In the genomic region with DNA sequence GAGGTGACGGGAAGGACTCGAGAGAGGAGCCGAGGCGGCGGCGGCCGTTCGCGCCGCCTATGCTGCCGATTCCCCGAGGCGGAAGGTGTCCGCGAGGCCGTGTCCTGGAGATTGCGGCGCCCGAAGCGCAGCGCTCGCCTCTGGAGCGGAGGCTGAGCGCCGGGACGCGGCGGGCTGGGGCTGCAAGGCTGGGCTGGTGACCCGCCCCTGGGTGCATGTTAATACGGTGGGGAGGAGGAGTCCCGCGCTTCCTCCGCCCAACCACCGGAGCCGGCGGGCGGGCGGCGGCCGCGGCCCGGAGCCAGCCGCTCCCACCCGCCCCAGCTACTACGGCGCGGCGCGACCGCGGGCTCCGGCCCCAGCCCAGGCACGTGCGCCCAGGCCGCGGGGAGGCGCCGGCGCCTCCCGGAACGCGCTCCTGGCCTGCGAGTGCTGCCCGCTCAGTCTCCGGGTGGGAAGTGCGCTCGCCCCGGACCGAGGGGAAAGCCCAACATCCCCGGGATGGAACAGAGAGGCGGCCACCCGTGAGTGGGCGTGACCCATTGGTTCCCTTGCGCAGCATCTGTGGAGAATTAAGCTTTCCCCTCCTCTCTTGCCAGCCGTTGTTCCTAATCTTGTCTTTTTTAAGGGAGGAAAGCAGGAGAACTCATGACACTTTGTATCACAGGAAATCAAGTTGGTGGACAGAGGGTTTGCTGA, we compare ENCODE assay signal across 9 cellular contexts. TPM values are rescaled to one million over a fixed set of nuclear protein-coding genes. Genes with fewer than 3 reads are reported as not detected.
A peak's percentile ranks its signal among the peaks of the same experiment; 100 is the strongest.
DNase-seq lines count a peak whose midpoint lies in the region; ATAC-seq and TF ChIP-seq lines count a peak whose summit lies in the region.
"Had no signal": no experiment of that assay in that cellular context is flagged by ENCODE, and none has a peak within 500 bp of the region (broad histone marks: within the 10 kb centered on the region; RNA-seq: fewer than 3 reads in every experiment).

A gene (minus strand): TSS at position 195 of the 699 bp plus-strand sequence.

- DNase-seq in GM10266 (ENCODE audit: extremely low spot score) (peak; percentile 52), H7 (peak; percentile 91), RWPE2 (ENCODE audit: low spot score) (peak; percentile 38), glutamatergic neuron (peak; percentile 81), posterior cingulate gyrus (peak; percentile 17 to 95 (median 62)), LoVo (ENCODE audit: low spot score) (no peak), SHP77 treated with DMSO at 0.1 percent for 48 hours (lab: John Stamatoyannopoulos, UW) (no peak), NOMO-1 treated with DMSO at 0.1 percent for 48 hours (lab: John Stamatoyannopoulos, UW; ENCODE audit: unreplicated experiment) (no peak)

- H3K27ac ChIP-seq in RWPE2 (ENCODE audit: poor library complexity, severe bottlenecking): no peak within 1 kb of the TSS

- peak; percentile 85 for ATAC-seq in RWPE2 (ENCODE audit: low read depth)
- ATAC-seq: K562 had no signal

- no peaks in the 10 kb centered on the region for H3K36me3 Mint-ChIP-seq in glutamatergic neuron (ENCODE audit: unreplicated experiment)

- peaks cover 13% of the 10 kb centered on the region for H3K27me3 ChIP-seq in H7 (ENCODE audit: control insufficient read depth, insufficient read depth, low read length)
- H3K27me3 ChIP-seq in RWPE2 (ENCODE audit: insufficient read depth, poor library complexity, severe bottlenecking): peaks cover 51% of the 10 kb centered on the region

- H3K4me3 ChIP-seq in H7 (ENCODE audit: insufficient read depth, low read depth, low read length) (peak within 1 kb of the TSS; percentile 89), RWPE2 (ENCODE audit: severe bottlenecking) (peak within 1 kb of the TSS; percentile 5)
- H3K4me3 ChIP-seq: K562 had no signal

- H3K4me3 Mint-ChIP-seq in glutamatergic neuron (ENCODE audit: unreplicated experiment): peak within 1 kb of the TSS; percentile 94

- H3K27ac Mint-ChIP-seq in glutamatergic neuron (ENCODE audit: unreplicated experiment): peak within 1 kb of the TSS; percentile 77

- H3K36me3 ChIP-seq in H7 (replicated peaks; ENCODE audit: control insufficient read depth, insufficient read depth, low read length) (no peaks in the 10 kb centered on the region), RWPE2 (ENCODE audit: low read depth) (no peaks in the 10 kb centered on the region)

- peaks cover 4% of the 10 kb centered on the region for H3K9me3 Mint-ChIP-seq in glutamatergic neuron (ENCODE audit: unreplicated experiment)

- H3K9me3 ChIP-seq in RWPE2 (ENCODE audit: severe bottlenecking): no peaks in the 10 kb centered on the region

- peaks cover 4% of the 10 kb centered on the region for H3K4me1 Mint-ChIP-seq in glutamatergic neuron (ENCODE audit: low read depth, unreplicated experiment)

- no peaks in the 10 kb centered on the region for H3K4me1 ChIP-seq in RWPE2 (ENCODE audit: insufficient read depth, poor library complexity, severe bottlenecking)

- intact Hi-C loops in posterior cingulate gyrus (cut with DNase I): no loop called here

- H3K27me3 Mint-ChIP-seq in glutamatergic neuron (ENCODE audit: unreplicated experiment): peaks cover 6% of the 10 kb centered on the region

- TF ChIP-seq CTCF in GM10266 (IDR thresholded peaks at IDR 0.05; ENCODE audit: control insufficient read depth, insufficient read depth, low read depth, missing control alignments): peak; percentile 17
- no peak for TF ChIP-seq CTCF in RWPE2 (IDR thresholded peaks at IDR 0.05; ENCODE audit: poor library complexity, severe bottlenecking)
- TF ChIP-seq CTCF in glutamatergic neuron (IDR thresholded peaks at IDR 0.05; ENCODE audit: partially characterized antibody, unreplicated experiment): no peak

RNA-seq across cellular contexts. Expression of the gene that starts here (rescaled TPM):
- 10.1 and 21.7 TPM in 2 replicates for total RNA-seq in H7 (2014; rRNA removed; shearing (Covaris generic))
- total RNA-seq in glutamatergic neuron (ENCODE audit: unreplicated experiment): 13.6 TPM

Comparison
In these comparisons a context has a peak if more than half of its experiments do, and no peak if none do; other contexts are left out.
1. DNase-seq: peak in GM10266 (single experiment), H7 (single experiment), RWPE2 (single experiment), glutamatergic neuron (single experiment) and posterior cingulate gyrus (10 of 10); none in LoVo (single experiment), SHP77 treated with DMSO at 0.1 percent for 48 hours (single experiment) and NOMO-1 treated with DMSO at 0.1 percent for 48 hours (single experiment).